ENCODE assay signal across 2 cellular contexts in the genomic region with DNA sequence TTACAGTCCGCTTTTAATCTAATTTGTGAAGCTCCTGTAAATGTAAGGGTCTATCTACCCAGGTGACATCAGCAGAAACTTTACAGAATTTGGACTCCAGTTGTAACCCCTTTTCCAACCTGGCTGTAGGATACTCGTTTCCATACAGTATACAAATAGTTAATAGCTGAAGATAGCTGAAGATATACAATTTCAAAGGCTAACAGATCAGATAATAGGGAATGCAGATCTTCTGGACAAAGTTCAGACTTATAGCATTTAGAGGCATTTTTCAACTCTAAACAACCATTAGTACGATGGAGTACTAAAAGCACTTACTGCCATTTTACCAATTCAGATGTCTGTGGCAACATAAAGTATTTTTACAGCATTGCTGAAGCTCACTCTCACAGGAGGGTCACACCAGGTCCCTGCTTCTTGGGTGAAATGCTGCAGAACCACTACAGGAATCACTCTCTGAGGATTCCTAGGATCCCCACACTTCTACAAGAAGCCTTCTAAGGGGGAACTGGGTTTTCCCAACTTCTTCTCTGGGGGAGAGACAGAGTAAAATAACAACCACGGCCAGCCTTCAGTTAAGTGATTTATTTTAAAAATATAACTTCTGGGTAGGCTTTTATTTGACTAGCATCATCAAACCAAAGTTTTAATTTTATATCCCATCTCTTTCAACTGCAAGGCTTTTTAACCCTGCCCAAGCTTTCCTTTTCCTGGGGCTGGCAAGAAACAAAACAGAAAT.
TF ChIP-seq lines count a peak whose summit lies in the region.

No MANE protein-coding gene starts in this region.

TF ChIP-seq in HepG2, 621 proteins besides CTCF, POLR2A, EP300 and RAD21 (continues in another document):
- TF ChIP-seq ZNF652 (CRISPR knock-in tag; IDR thresholded peaks at IDR 0.05; ENCODE audit: borderline replicate concordance, low read depth) (peak; percentile 97), ARID5B (CRISPR knock-in tag; IDR thresholded peaks at IDR 0.05) (peak; percentile 16; the same call in 1 of the 2 replicates), SIX4 (CRISPR knock-in tag; IDR thresholded peaks at IDR 0.05) (peak; percentile 94), REXO4 (CRISPR knock-in tag; IDR thresholded peaks at IDR 0.05; ENCODE audit: borderline replicate concordance) (no peak), NFIC (IDR thresholded peaks at IDR 0.05; ENCODE audit: low read length) (0 out of 2 replicates have a peak, but pooled peaks have one; percentile 47), FOXJ3 (CRISPR knock-in tag; IDR thresholded peaks at IDR 0.05; ENCODE audit: borderline replicate concordance) (peak; percentile 41; the same call in 1 of the 2 replicates), TARDBP (CRISPR knock-in tag; IDR thresholded peaks at IDR 0.05) (0 out of 2 replicates have a peak, but pooled peaks have one; percentile 45), HNF4A (CRISPR knock-in tag; IDR thresholded peaks at IDR 0.05) (peak; percentile 65), HOXA5 (CRISPR knock-in tag; IDR thresholded peaks at IDR 0.05) (peak; percentile 47; the same call in 1 of the 2 replicates), TCF7 (IDR thresholded peaks at IDR 0.05; ENCODE audit: low read depth) (peak; percentile 33; the same call in 1 of the 2 replicates), SIX1 (CRISPR knock-in tag; IDR thresholded peaks at IDR 0.05; ENCODE audit: borderline replicate concordance) (peak; percentile 79; the same call in 1 of the 2 replicates), HDAC2 (CRISPR knock-in tag; IDR thresholded peaks at IDR 0.05) (0 out of 2 replicates have a peak, but pooled peaks have one; percentile 18), TCF12 (IDR thresholded peaks at IDR 0.05) (no peak), TCF12 (CRISPR knock-in tag; IDR thresholded peaks at IDR 0.05) (no peak), SAP130 (CRISPR knock-in tag; IDR thresholded peaks at IDR 0.05; ENCODE audit: low read depth) (peak; percentile 52), ZNF343 (CRISPR knock-in tag; IDR thresholded peaks at IDR 0.05) (no peak), KDM6A (CRISPR knock-in tag; IDR thresholded peaks at IDR 0.05; ENCODE audit: low read depth) (0 out of 2 replicates have a peak, but pooled peaks have one; percentile 15), PPARG (CRISPR knock-in tag; conservative IDR thresholded peaks at IDR 0.05) (0 out of 2 replicates have a peak, but pooled peaks have one; percentile 18), SOX13 (IDR thresholded peaks at IDR 0.05) (no peak), SOX13 (CRISPR knock-in tag; conservative IDR thresholded peaks at IDR 0.05 in 1 of 2, IDR thresholded peaks at IDR 0.05 in 1 of 2) (peak in 1 of 2 experiments; percentile 21; a peak in 1 of 4 replicates), ZNF501 (CRISPR knock-in tag; IDR thresholded peaks at IDR 0.05) (no peak), ZNF441 (CRISPR knock-in tag; IDR thresholded peaks at IDR 0.05; ENCODE audit: borderline replicate concordance) (no peak), HHEX (CRISPR knock-in tag; IDR thresholded peaks at IDR 0.05) (no peak), SP5 (CRISPR knock-in tag; IDR thresholded peaks at IDR 0.05; ENCODE audit: borderline replicate concordance, low read depth) (0 out of 2 replicates have a peak, but pooled peaks have one; percentile 20)
- TF ChIP-seq, protein P1, sequence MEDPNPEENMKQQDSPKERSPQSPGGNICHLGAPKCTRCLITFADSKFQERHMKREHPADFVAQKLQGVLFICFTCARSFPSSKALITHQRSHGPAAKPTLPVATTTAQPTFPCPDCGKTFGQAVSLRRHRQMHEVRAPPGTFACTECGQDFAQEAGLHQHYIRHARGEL (CRISPR knock-in tag; IDR thresholded peaks at IDR 0.05): no peak
- TF ChIP-seq, protein P2, sequence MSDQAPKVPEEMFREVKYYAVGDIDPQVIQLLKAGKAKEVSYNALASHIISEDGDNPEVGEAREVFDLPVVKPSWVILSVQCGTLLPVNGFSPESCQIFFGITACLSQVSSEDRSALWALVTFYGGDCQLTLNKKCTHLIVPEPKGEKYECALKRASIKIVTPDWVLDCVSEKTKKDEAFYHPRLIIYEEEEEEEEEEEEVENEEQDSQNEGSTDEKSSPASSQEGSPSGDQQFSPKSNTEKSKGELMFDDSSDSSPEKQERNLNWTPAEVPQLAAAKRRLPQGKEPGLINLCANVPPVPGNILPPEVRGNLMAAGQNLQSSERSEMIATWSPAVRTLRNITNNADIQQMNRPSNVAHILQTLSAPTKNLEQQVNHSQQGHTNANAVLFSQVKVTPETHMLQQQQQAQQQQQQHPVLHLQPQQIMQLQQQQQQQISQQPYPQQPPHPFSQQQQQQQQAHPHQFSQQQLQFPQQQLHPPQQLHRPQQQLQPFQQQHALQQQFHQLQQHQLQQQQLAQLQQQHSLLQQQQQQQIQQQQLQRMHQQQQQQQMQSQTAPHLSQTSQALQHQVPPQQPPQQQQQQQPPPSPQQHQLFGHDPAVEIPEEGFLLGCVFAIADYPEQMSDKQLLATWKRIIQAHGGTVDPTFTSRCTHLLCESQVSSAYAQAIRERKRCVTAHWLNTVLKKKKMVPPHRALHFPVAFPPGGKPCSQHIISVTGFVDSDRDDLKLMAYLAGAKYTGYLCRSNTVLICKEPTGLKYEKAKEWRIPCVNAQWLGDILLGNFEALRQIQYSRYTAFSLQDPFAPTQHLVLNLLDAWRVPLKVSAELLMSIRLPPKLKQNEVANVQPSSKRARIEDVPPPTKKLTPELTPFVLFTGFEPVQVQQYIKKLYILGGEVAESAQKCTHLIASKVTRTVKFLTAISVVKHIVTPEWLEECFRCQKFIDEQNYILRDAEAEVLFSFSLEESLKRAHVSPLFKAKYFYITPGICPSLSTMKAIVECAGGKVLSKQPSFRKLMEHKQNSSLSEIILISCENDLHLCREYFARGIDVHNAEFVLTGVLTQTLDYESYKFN (CRISPR knock-in tag; conservative IDR thresholded peaks at IDR 0.05): peak; percentile 72

TF ChIP-seq in GM12878, 131 proteins besides CTCF, POLR2A, EP300 and RAD21:
- TF ChIP-seq, protein P3, sequence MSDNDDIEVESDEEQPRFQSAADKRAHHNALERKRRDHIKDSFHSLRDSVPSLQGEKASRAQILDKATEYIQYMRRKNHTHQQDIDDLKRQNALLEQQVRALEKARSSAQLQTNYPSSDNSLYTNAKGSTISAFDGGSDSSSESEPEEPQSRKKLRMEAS (IDR thresholded peaks at IDR 0.05; ENCODE audit: low read depth, low read length): no peak
- TF ChIP-seq ZBED1 (IDR thresholded peaks at IDR 0.05; ENCODE audit: borderline replicate concordance): no peak
- TF ChIP-seq, protein P4, sequence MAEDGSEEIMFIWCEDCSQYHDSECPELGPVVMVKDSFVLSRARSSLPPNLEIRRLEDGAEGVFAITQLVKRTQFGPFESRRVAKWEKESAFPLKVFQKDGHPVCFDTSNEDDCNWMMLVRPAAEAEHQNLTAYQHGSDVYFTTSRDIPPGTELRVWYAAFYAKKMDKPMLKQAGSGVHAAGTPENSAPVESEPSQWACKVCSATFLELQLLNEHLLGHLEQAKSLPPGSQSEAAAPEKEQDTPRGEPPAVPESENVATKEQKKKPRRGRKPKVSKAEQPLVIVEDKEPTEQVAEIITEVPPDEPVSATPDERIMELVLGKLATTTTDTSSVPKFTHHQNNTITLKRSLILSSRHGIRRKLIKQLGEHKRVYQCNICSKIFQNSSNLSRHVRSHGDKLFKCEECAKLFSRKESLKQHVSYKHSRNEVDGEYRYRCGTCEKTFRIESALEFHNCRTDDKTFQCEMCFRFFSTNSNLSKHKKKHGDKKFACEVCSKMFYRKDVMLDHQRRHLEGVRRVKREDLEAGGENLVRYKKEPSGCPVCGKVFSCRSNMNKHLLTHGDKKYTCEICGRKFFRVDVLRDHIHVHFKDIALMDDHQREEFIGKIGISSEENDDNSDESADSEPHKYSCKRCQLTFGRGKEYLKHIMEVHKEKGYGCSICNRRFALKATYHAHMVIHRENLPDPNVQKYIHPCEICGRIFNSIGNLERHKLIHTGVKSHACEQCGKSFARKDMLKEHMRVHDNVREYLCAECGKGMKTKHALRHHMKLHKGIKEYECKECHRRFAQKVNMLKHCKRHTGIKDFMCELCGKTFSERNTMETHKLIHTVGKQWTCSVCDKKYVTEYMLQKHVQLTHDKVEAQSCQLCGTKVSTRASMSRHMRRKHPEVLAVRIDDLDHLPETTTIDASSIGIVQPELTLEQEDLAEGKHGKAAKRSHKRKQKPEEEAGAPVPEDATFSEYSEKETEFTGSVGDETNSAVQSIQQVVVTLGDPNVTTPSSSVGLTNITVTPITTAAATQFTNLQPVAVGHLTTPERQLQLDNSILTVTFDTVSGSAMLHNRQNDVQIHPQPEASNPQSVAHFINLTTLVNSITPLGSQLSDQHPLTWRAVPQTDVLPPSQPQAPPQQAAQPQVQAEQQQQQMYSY (CRISPR knock-in tag; IDR thresholded peaks at IDR 0.05): no peak
- TF ChIP-seq CREB1 (IDR thresholded peaks at IDR 0.05; ENCODE audit: low read depth): no peak
- no peak for TF ChIP-seq TARDBP (IDR thresholded peaks at IDR 0.05; ENCODE audit: borderline replicate concordance)
- no peak for TF ChIP-seq BMI1 (IDR thresholded peaks at IDR 0.05; ENCODE audit: borderline replicate concordance)
- TF ChIP-seq SIX5 (IDR thresholded peaks at IDR 0.05; ENCODE audit: low read depth, low read length, severe bottlenecking): no peak
- TF ChIP-seq STAT3 (IDR thresholded peaks at IDR 0.05; ENCODE audit: low read depth, low read length): no peak
- TF ChIP-seq RB1 (IDR thresholded peaks at IDR 0.05; ENCODE audit: borderline replicate concordance): no peak
- no peak for TF ChIP-seq NBN (IDR thresholded peaks at IDR 0.05)
- TF ChIP-seq USF2 (IDR thresholded peaks at IDR 0.05; ENCODE audit: borderline replicate concordance, low read depth, low read length): no peak
